ENCODE assay signal across 28 cellular contexts in genomic region chr5:1086137-1086536, GRCh38.
"Had no signal": no experiment of that assay in that cellular context is flagged by ENCODE, and none has a peak within 500 bp of the region (broad histone marks: within the 10 kb centered on the region; RNA-seq: fewer than 3 reads in every experiment).

No MANE protein-coding gene starts in this region.

- H3K9ac ChIP-seq: parathyroid adenoma had no signal

- H3K36me3 ChIP-seq: uterus had no signal

- H3K27ac ChIP-seq: dorsolateral prefrontal cortex, parathyroid adenoma, suprapubic skin, transverse colon, upper lobe of right lung, uterus had no signal

- FAIRE-seq: frontal cortex, keratinocyte had no signal

- H3K4me3 Mint-ChIP-seq: mesothelial cell of epicardium; natural killer cell treated with Interleukin-12 subunit alpha and Interleukin-12 subunit beta and Interleukin-15 and Interleukin-18, amount 100 ng/mL, for 72 hours; neural crest cell; stimulated activated naive CD8-positive, alpha-beta T cell treated with anti-CD3 and anti-CD28 coated beads, Interleukin-15, amount 100 ng/mL, for 72 hours had no signal

- H3K27ac Mint-ChIP-seq: mesothelial cell of epicardium; naive B cell; natural killer cell treated with Interleukin-12 subunit alpha and Interleukin-12 subunit beta and Interleukin-15 and Interleukin-18, amount 100 ng/mL, for 72 hours had no signal

- H2AFZ ChIP-seq: parathyroid adenoma had no signal

- DNase-seq: cortex of kidney; dorsolateral prefrontal cortex; effector CD4-positive, alpha-beta T cell; head of caudate nucleus; left ventricle myocardium superior; mesenchymal stem cell; mucosa of descending colon; naive B cell; stimulated activated CD4-positive, alpha-beta T cell treated with anti-CD3 and anti-CD28 coated beads, Interleukin-12 subunit alpha, Interleukin-12 subunit beta, amount 100 ng/mL, for 4 hours; stimulated activated CD4-positive, alpha-beta T cell treated with anti-CD3 and anti-CD28 coated beads, Interleukin-1b, Interleukin-23, amount 100 ng/mL, for 48 hours; stimulated activated CD4-positive, alpha-beta T cell treated with anti-CD3 and anti-CD28 coated beads, Interleukin-4, amount 100 ng/mL, for 1 hour; stimulated activated CD8-positive, alpha-beta memory T cell treated with anti-CD3 and anti-CD28 coated beads, Interleukin-4, amount 100 ng/mL, for 48 hours; stimulated activated naive CD4-positive, alpha-beta T cell; stimulated activated naive CD8-positive, alpha-beta T cell treated with anti-CD3 and anti-CD28 coated beads, Interleukin-15, amount 100 ng/mL, for 72 hours; transverse colon; upper lobe of right lung; uterus had no signal

- H3K9me3 ChIP-seq: mucosa of descending colon, suprapubic skin, transverse colon, upper lobe of right lung, uterus had no signal

- ATAC-seq: left ventricle myocardium superior, mucosa of descending colon, sciatic nerve, upper lobe of right lung had no signal

- H3K4me2 ChIP-seq: smooth muscle cell had no signal

- H3K4me1 Mint-ChIP-seq: neural crest cell; stimulated activated naive CD8-positive, alpha-beta T cell treated with anti-CD3 and anti-CD28 coated beads, Interleukin-15, amount 100 ng/mL, for 72 hours had no signal

- H3K9me3 Mint-ChIP-seq: mesothelial cell of epicardium; naive B cell; natural killer cell treated with Interleukin-12 subunit alpha and Interleukin-12 subunit beta and Interleukin-15 and Interleukin-18, amount 100 ng/mL, for 72 hours; neural crest cell; stimulated activated naive CD8-positive, alpha-beta T cell treated with anti-CD3 and anti-CD28 coated beads, Interleukin-15, amount 100 ng/mL, for 72 hours had no signal

- H3K4me3 ChIP-seq: dorsolateral prefrontal cortex, lung, mucosa of descending colon, smooth muscle cell, suprapubic skin, transverse colon, upper lobe of right lung, uterus had no signal

- H3K36me3 Mint-ChIP-seq: natural killer cell treated with Interleukin-12 subunit alpha and Interleukin-12 subunit beta and Interleukin-15 and Interleukin-18, amount 100 ng/mL, for 72 hours had no signal

- H3K27me3 ChIP-seq: dorsolateral prefrontal cortex, suprapubic skin, transverse colon, upper lobe of right lung, uterus had no signal

- H3K27me3 Mint-ChIP-seq: naive B cell; natural killer cell treated with Interleukin-12 subunit alpha and Interleukin-12 subunit beta and Interleukin-15 and Interleukin-18, amount 100 ng/mL, for 72 hours; progenitor cell of endocrine pancreas; stimulated activated naive CD8-positive, alpha-beta T cell treated with anti-CD3 and anti-CD28 coated beads, Interleukin-15, amount 100 ng/mL, for 72 hours had no signal

- H3K4me1 ChIP-seq: parathyroid adenoma, suprapubic skin, upper lobe of right lung, uterus had no signal
